In genomic region chr5:173395257-173395932, GRCh38 we compare ENCODE assay signal across 14 cellular contexts.
A peak's percentile ranks its signal among the peaks of the same experiment; 100 is the strongest.
DNase-seq lines count a peak whose midpoint lies in the region; ATAC-seq, FAIRE-seq and TF ChIP-seq lines count a peak whose summit lies in the region.
"Had no signal": no experiment of that assay in that cellular context is flagged by ENCODE, and none has a peak within 500 bp of the region (broad histone marks: within the 10 kb centered on the region; RNA-seq: fewer than 3 reads in every experiment).

No MANE protein-coding gene starts in this region.

- H3K27me3 Mint-ChIP-seq in neural progenitor cell (ENCODE audit: insufficient read depth, low read depth) = peaks cover 7% of the 10 kb centered on the region

- no peak for TF ChIP-seq EP300 in H1 (IDR thresholded peaks at IDR 0.05; ENCODE audit: borderline replicate concordance in 1 of 2, low read depth in 2 of 2, low read length in 2 of 2)

- H3K9ac ChIP-seq in BLaER1 treated with 17β-estradiol and CSF1 and Interleukin-3, amounts not matched to agents 10 nM and 100 nM = peak overlapping the region in 2 of 11 experiments; percentile 72 to 78; a peak in 2 of 22 replicates
- H3K9ac ChIP-seq in H1 (replicated peaks in 1 of 4; ENCODE audit: extremely low read depth in 1 of 4, low read depth in 3 of 4, low read length in 3 of 4) = no peak overlapping the region
- H3K9ac ChIP-seq in neural progenitor cell = no peak overlapping the region

- H2AK5ac ChIP-seq in H1 (ENCODE audit: low read depth, low read length) = no peak overlapping the region

- H3K79me1 ChIP-seq in H1 (ENCODE audit: low read depth, low read length) = no peaks in the 10 kb centered on the region

- no peaks in the 10 kb centered on the region for H4K20me1 ChIP-seq in BLaER1 treated with 17β-estradiol and CSF1 and Interleukin-3, amounts not matched to agents 10 nM and 100 nM
- H4K20me1 ChIP-seq in H1 (replicated peaks in 1 of 2; ENCODE audit: control insufficient read depth in 1 of 2, insufficient read depth in 2 of 2, low read length in 2 of 2) (no peaks in the 10 kb centered on the region), neural progenitor cell (ENCODE audit: low read depth) (no peaks in the 10 kb centered on the region)

- CTCF ChIA-PET in H1 (lab: Charles Lee; ENCODE audit: partially characterized antibody) = interaction anchor here (0.7 to 5.0 kb wide), 25 partner anchors 13 to 681 kb away, joined by 3 to 33 read pairs (median 4); no protein-coding TSS in a partner anchor

- H3K4ac ChIP-seq in H1 (replicated peaks; ENCODE audit: insufficient read length, low read depth, low read length) = no peak overlapping the region

- no peaks in the 10 kb centered on the region for H3K27me3 ChIP-seq in BLaER1 treated with 17β-estradiol and CSF1 and Interleukin-3, amounts not matched to agents 10 nM and 100 nM
- H3K27me3 ChIP-seq in H1 (replicated peaks in 1 of 4; ENCODE audit: control insufficient read depth in 3 of 4, extremely low read depth in 1 of 4, insufficient read depth in 3 of 4, low read length in 3 of 4) (peaks cover 0 to 1% (median 0%) of the 10 kb centered on the region in 4 experiments; a peak in 1 of 7 replicates), neural progenitor cell (no peaks in the 10 kb centered on the region)
- H3K27me3 ChIP-seq: ascending aorta, SJSA1 had no signal

- ATAC-seq in HG03135 (IDR thresholded peaks at IDR 0.05; ENCODE audit: unreplicated experiment) = no peak

- H3K4me1 ChIP-seq in BLaER1 treated with 17β-estradiol and CSF1 and Interleukin-3, amounts not matched to agents 10 nM and 100 nM = peaks cover 25 to 64% (median 55%) of the 10 kb centered on the region in 10 experiments
- no peaks in the 10 kb centered on the region for H3K4me1 ChIP-seq in H1 (replicated peaks in 1 of 4; ENCODE audit: control insufficient read depth in 3 of 4, insufficient read depth in 4 of 4, low read length in 3 of 4)
- peaks cover 13% of the 10 kb centered on the region for H3K4me1 ChIP-seq in neural progenitor cell
- H3K4me1 ChIP-seq: ascending aorta, SJSA1 had no signal

- no peaks in the 10 kb centered on the region for H3K4me1 Mint-ChIP-seq in neural progenitor cell

- no peak overlapping the region for H2BK5ac ChIP-seq in H1 (ENCODE audit: low read depth, low read length)

- POLR2A ChIA-PET in H1 (lab: Charles Lee; ENCODE audit: partially characterized antibody) = no interaction called here

- TF ChIP-seq RAD21 in H1 (IDR thresholded peaks at IDR 0.05 in 1 of 2, conservative IDR thresholded peaks at IDR 0.05 in 1 of 2; ENCODE audit: low read depth in 2 of 2, low read length in 2 of 2) = peak; percentile 16 to 42; a peak in 3 of 4 replicates

- peaks cover 11% of the 10 kb centered on the region for H3K9me3 Mint-ChIP-seq in neural progenitor cell

- peak overlapping the region in 8 of 11 experiments; percentile 77 to 90 (median 82); a peak in 14 of 22 replicates for H3K4me2 ChIP-seq in BLaER1 treated with 17β-estradiol and CSF1 and Interleukin-3, amounts not matched to agents 10 nM and 100 nM
- no peak overlapping the region for H3K4me2 ChIP-seq in H1 (ENCODE audit: insufficient read depth in 1 of 2, low read depth in 2 of 2, low read length in 2 of 2)
- no peak overlapping the region for H3K4me2 ChIP-seq in neural progenitor cell

- TF ChIP-seq POLR2A in H1 (IDR thresholded peaks at IDR 0.05; ENCODE audit: control extremely low read depth in 1 of 2, low read depth in 2 of 2, low read length in 2 of 2) = no peak

- no peak overlapping the region for H3K23ac ChIP-seq in H1 (ENCODE audit: insufficient read length)

- no peak overlapping the region for H3K56ac ChIP-seq in H1 (replicated peaks; ENCODE audit: insufficient read length, low read depth, low read length)

- WGBS in H1 (ENCODE audit: extremely low coverage in 1 of 2, insufficient coverage in 1 of 2, insufficient read length in 1 of 2, insufficient replicate concordance in 2 of 2, low coverage in 1 of 2, low lambda C conversion rate in 2 of 2, missing lambda C conversion rate in 1 of 2), 2 experiments = 92% methylated on average over 6 of the region's 6 CpGs; no CpG with 5 or more reads in 1 of the 2 experiments

- H3K27ac ChIP-seq in BLaER1 treated with 17β-estradiol and CSF1 and Interleukin-3, amounts not matched to agents 10 nM and 100 nM = peak overlapping the region; percentile 71 to 95 (median 88); a peak in 20 of 22 replicates
- H3K27ac ChIP-seq in H1 (ENCODE audit: low read depth, low read length) = no peak overlapping the region
- H3K27ac ChIP-seq in neural progenitor cell = no peak overlapping the region
- H3K27ac ChIP-seq: ascending aorta, SJSA1, thoracic aorta had no signal

- peak overlapping the region; percentile 15 for H3K4me3 Mint-ChIP-seq in neural progenitor cell

- H3K23me2 ChIP-seq in H1 (ENCODE audit: low read depth, low read length) = no peaks in the 10 kb centered on the region

- H2AFZ ChIP-seq in H1 (ENCODE audit: low read length) (no peak overlapping the region), neural progenitor cell (replicated peaks) (no peak overlapping the region)

- no peak overlapping the region for H2BK12ac ChIP-seq in H1 (ENCODE audit: low read depth, low read length)

- FAIRE-seq in H1 (lab: Jason Lieb, UNC) = no peak

- no peak overlapping the region for H4K91ac ChIP-seq in H1 (replicated peaks; ENCODE audit: insufficient read length, low read length)

- no peak overlapping the region for H2BK15ac ChIP-seq in H1 (ENCODE audit: low read length)

- peaks cover 0 to 3% (median 0%) of the 10 kb centered on the region in 11 experiments; a peak in 1 of 22 replicates for H3K36me3 ChIP-seq in BLaER1 treated with 17β-estradiol and CSF1 and Interleukin-3, amounts not matched to agents 10 nM and 100 nM
- no peaks in the 10 kb centered on the region for H3K36me3 ChIP-seq in H1 (ENCODE audit: control insufficient read depth in 2 of 4, insufficient read depth in 4 of 4, low read length in 3 of 4)
- no peaks in the 10 kb centered on the region for H3K36me3 ChIP-seq in neural progenitor cell
- H3K36me3 ChIP-seq: ascending aorta, SJSA1, thoracic aorta had no signal

- no peak overlapping the region for H4K8ac ChIP-seq in H1 (ENCODE audit: extremely low read depth, insufficient read depth, low read length)

- H2BK120ac ChIP-seq in H1 (replicated peaks; ENCODE audit: low read depth, low read length) = no peak overlapping the region

- H3K79me2 ChIP-seq in H1 (ENCODE audit: control insufficient read depth in 1 of 2, insufficient read depth in 2 of 2, low read length in 2 of 2) (no peaks in the 10 kb centered on the region), neural progenitor cell (ENCODE audit: low read depth) (no peaks in the 10 kb centered on the region)

- no peaks in the 10 kb centered on the region for H3K36me3 Mint-ChIP-seq in neural progenitor cell

- H3K14ac ChIP-seq in H1 (ENCODE audit: insufficient read length) = no peak overlapping the region

- H2BK20ac ChIP-seq in H1 (ENCODE audit: low read length) = no peak overlapping the region

- DNase-seq in M059J (ENCODE audit: low read depth) (peak; percentile 74), H1 (ENCODE audit: low read depth in 1 of 2, low spot score in 2 of 2) (no peak), neural progenitor cell (ENCODE audit: low spot score) (no peak), GM10266 (ENCODE audit: extremely low spot score) (no peak), COLO668 (lab: John Stamatoyannopoulos, UW; ENCODE audit: unreplicated experiment) (no peak), ureter (ENCODE audit: low spot score) (no peak)
- DNase-seq: DMS153; NCI-H2029 treated with DMSO at 0.1 percent for 48 hours; stimulated activated CD4-positive, alpha-beta T cell treated with anti-CD3 and anti-CD28 coated beads, Interleukin-4, amount 100 ng/mL, for 4 hours had no signal

- peak; percentile 46 for TF ChIP-seq CTCF in H1 (IDR thresholded peaks at IDR 0.05; ENCODE audit: control extremely low read depth in 1 of 3, insufficient read depth in 1 of 3, low read depth in 1 of 3, low read length in 3 of 3)
- TF ChIP-seq CTCF in neural progenitor cell (IDR thresholded peaks at IDR 0.05) = peak; percentile 14
- TF ChIP-seq CTCF in GM10266 (IDR thresholded peaks at IDR 0.05; ENCODE audit: control insufficient read depth, insufficient read depth, low read depth, missing control alignments) = no peak

- H3K4me3 ChIP-seq in BLaER1 treated with 17β-estradiol and CSF1 and Interleukin-3, amounts not matched to agents 10 nM and 100 nM = no peak overlapping the region
- no peak overlapping the region for H3K4me3 ChIP-seq in H1 (ENCODE audit: extremely low read depth in 1 of 4, insufficient read depth in 2 of 4, low read depth in 3 of 4, low read length in 4 of 4)
- H3K4me3 ChIP-seq in neural progenitor cell = no peak overlapping the region
- H3K4me3 ChIP-seq: ascending aorta, SJSA1, thoracic aorta had no signal

- peaks cover 9% of the 10 kb centered on the region for H3F3A ChIP-seq in neural progenitor cell (ENCODE audit: low read depth)

- H3K9me3 ChIP-seq in BLaER1 treated with 17β-estradiol and CSF1 and Interleukin-3, amounts not matched to agents 10 nM and 100 nM (replicated peaks in 1 of 11) = peaks cover 27 to 74% (median 37%) of the 10 kb centered on the region in 11 experiments
- H3K9me3 ChIP-seq in H1 (ENCODE audit: insufficient read depth in 2 of 2, low read depth in 1 of 2, low read length in 1 of 2) (0 out of 4 replicates have a peak, but pooled peaks cover 0 to 5% of the 10 kb centered on the region in 2 experiments), neural progenitor cell (ENCODE audit: low read depth) (no peaks in the 10 kb centered on the region)
- H3K9me3 ChIP-seq: ascending aorta, thoracic aorta had no signal

- H3K27ac Mint-ChIP-seq in neural progenitor cell = no peak overlapping the region

- H3K18ac ChIP-seq in H1 (ENCODE audit: extremely low read depth, low read length) = no peak overlapping the region

- H4K5ac ChIP-seq in H1 (ENCODE audit: insufficient read length, low read depth, low read length) = no peak overlapping the region

TF ChIP-seq in H1, 55 proteins besides CTCF, POLR2A, EP300 and RAD21 (continues in another document):
- no peak for TF ChIP-seq FOSL1 (IDR thresholded peaks at IDR 0.05; ENCODE audit: insufficient read depth, low read depth, low read length)
- no peak for TF ChIP-seq RXRA (IDR thresholded peaks at IDR 0.05; ENCODE audit: insufficient read depth, low read depth, low read length)
- no peak for TF ChIP-seq SP1 (IDR thresholded peaks at IDR 0.05; ENCODE audit: low read depth, low read length)
- TF ChIP-seq E2F6 (IDR thresholded peaks at IDR 0.05) = no peak

Comparison
In these comparisons a context has a peak if more than half of its experiments do, and no peak if none do; other contexts are left out.
1. H3K27ac ChIP-seq: peak in BLaER1 treated with 17β-estradiol and CSF1 and Interleukin-3, amounts not matched to agents 10 nM and 100 nM (11 of 11); none in H1 (single experiment) and neural progenitor cell (single experiment).
2. H3K4me2 ChIP-seq: peak in BLaER1 treated with 17β-estradiol and CSF1 and Interleukin-3, amounts not matched to agents 10 nM and 100 nM (8 of 11); none in H1 (0 of 2) and neural progenitor cell (single experiment).